ENCODE assay signal across 24 cellular contexts in the genomic region with DNA sequence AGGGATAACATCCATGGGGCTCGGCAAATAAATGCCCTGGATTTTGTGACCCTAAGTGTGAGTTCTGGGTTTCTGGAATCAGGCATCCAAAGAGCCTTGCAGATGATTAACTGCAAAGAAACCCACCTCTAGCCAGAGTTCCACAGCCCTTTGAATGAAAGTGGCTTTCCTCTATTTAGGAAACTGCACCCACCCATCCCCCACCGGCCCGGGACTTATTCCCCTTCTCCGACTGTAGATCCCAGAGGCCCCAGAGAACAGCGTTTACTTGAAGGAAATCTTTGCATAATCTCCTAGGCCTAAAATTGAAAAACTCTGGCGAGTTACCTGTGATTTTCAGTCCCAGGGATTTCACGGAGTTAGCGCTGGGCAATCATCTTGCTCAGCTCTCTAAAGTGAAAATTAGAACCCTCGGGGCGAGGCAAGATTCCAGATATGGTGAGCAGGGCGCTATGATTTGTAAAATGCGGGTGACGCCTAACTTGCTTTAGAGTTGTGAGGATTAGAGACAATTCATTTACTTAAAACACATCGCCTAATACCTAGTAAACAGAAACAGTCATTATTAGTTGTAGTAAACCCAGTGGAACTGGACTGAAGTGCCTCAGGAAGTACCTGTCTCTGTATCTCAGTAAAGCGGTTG. TPM values are rescaled to one million over a fixed set of nuclear protein-coding genes. Genes with fewer than 3 reads are reported as not detected.
DNase-seq lines count a peak whose midpoint lies in the region; ATAC-seq and TF ChIP-seq lines count a peak whose summit lies in the region.
"Had no signal": no experiment of that assay in that cellular context is flagged by ENCODE, and none has a peak within 500 bp of the region (broad histone marks: within the 10 kb centered on the region; RNA-seq: fewer than 3 reads in every experiment).

No MANE protein-coding gene starts in this region.

- no peak overlapping the region for H3K27ac ChIP-seq in CD8-positive, alpha-beta T cell (ENCODE audit: low read depth, low read length)
- H3K27ac ChIP-seq in neural progenitor cell (no peak overlapping the region), gastroesophageal sphincter (no peak overlapping the region)
- H3K27ac ChIP-seq: right lobe of liver had no signal

- DNase-seq in CD8-positive, alpha-beta T cell, result no peak
- peak; percentile 44 for DNase-seq in H7
- no peak for DNase-seq in endothelial cell (ENCODE audit: low spot score)
- peak; percentile 44 for DNase-seq in neural progenitor cell (ENCODE audit: low spot score)
- no peak for DNase-seq in NCI-H774 (lab: John Stamatoyannopoulos, UW)
- no peak for DNase-seq in midbrain (lab: John Stamatoyannopoulos, UW)
- DNase-seq: activated gamma-delta T cell; aorta; GDM1; hypothalamus; NCI-H1436; NCI-H2171; NCI-H69; OCI-M1; SIG-M5; stimulated activated CD4-positive, alpha-beta T cell treated with anti-CD3 and anti-CD28 coated beads, Interleukin-1b, Interleukin-23, amount 100 ng/mL, for 48 hours; substantia nigra had no signal

- peaks cover 29% of the 10 kb centered on the region for H3F3A ChIP-seq in neural progenitor cell (ENCODE audit: low read depth)

- no peaks in the 10 kb centered on the region for H3K79me2 ChIP-seq in neural progenitor cell (ENCODE audit: low read depth)

- no peak overlapping the region for H2AFZ ChIP-seq in neural progenitor cell (replicated peaks)

- no peaks in the 10 kb centered on the region for H3K4me1 ChIP-seq in CD8-positive, alpha-beta T cell (ENCODE audit: insufficient read depth, low read length)
- H3K4me1 ChIP-seq in neural progenitor cell (no peaks in the 10 kb centered on the region), gastroesophageal sphincter (peaks cover 0 to 42% (median 0%) of the 10 kb centered on the region in 3 donors)

- no peak for TF ChIP-seq EP300 in gastroesophageal sphincter (IDR thresholded peaks at IDR 0.05)

- H3K27me3 Mint-ChIP-seq in CD8-positive, alpha-beta T cell (ENCODE audit: low read depth), result peaks cover 72% of the 10 kb centered on the region
- H3K27me3 Mint-ChIP-seq in endothelial cell (ENCODE audit: unreplicated experiment) (peaks cover 46% of the 10 kb centered on the region), neural progenitor cell (ENCODE audit: insufficient read depth, low read depth) (peaks cover 88% of the 10 kb centered on the region)

- peak overlapping the region; percentile 53 for H3K4me2 ChIP-seq in neural progenitor cell

- H3K9me3 ChIP-seq in CD8-positive, alpha-beta T cell (ENCODE audit: low read length), result no peaks in the 10 kb centered on the region
- no peaks in the 10 kb centered on the region for H3K9me3 ChIP-seq in neural progenitor cell (ENCODE audit: low read depth)
- H3K9me3 ChIP-seq in gastroesophageal sphincter, result no peaks in the 10 kb centered on the region
- H3K9me3 ChIP-seq: right lobe of liver had no signal

- no peaks in the 10 kb centered on the region for H3K36me3 ChIP-seq in CD8-positive, alpha-beta T cell (ENCODE audit: insufficient read depth, low read length)
- H3K36me3 ChIP-seq in H7 (replicated peaks; ENCODE audit: control insufficient read depth, insufficient read depth, low read length), result no peaks in the 10 kb centered on the region
- no peaks in the 10 kb centered on the region for H3K36me3 ChIP-seq in neural progenitor cell
- H3K36me3 ChIP-seq in gastroesophageal sphincter, result no peaks in the 10 kb centered on the region
- H3K36me3 ChIP-seq: right lobe of liver had no signal

- H3K9ac ChIP-seq in neural progenitor cell, result no peak overlapping the region

- H3K9me3 Mint-ChIP-seq in CD8-positive, alpha-beta T cell, result no peaks in the 10 kb centered on the region
- H3K9me3 Mint-ChIP-seq in endothelial cell (ENCODE audit: unreplicated experiment) (no peaks in the 10 kb centered on the region), neural progenitor cell (peaks cover 3% of the 10 kb centered on the region)
- H3K9me3 Mint-ChIP-seq: T-helper 1 cell treated with Interleukin-12 subunit alpha and Interleukin-12 subunit beta and Interleukin-4 antibody, amounts not matched to agents 30 μg/mL and 1 μg/mL, for 36 hours had no signal

- TF ChIP-seq POLR2A in gastroesophageal sphincter (IDR thresholded peaks at IDR 0.05), result no peak

- no peak overlapping the region for H3K4me3 ChIP-seq in CD8-positive, alpha-beta T cell (ENCODE audit: low read depth, low read length)
- H3K4me3 ChIP-seq in H7 (ENCODE audit: insufficient read depth, low read depth, low read length), result no peak overlapping the region
- peak overlapping the region; percentile 26 for H3K4me3 ChIP-seq in neural progenitor cell
- no peak overlapping the region for H3K4me3 ChIP-seq in gastroesophageal sphincter
- H3K4me3 ChIP-seq: GM12878, right lobe of liver had no signal

- H3K4me1 Mint-ChIP-seq in CD8-positive, alpha-beta T cell (ENCODE audit: low read depth), result peaks cover 30% of the 10 kb centered on the region
- H3K4me1 Mint-ChIP-seq in endothelial cell (ENCODE audit: unreplicated experiment) (peaks cover 34% of the 10 kb centered on the region), neural progenitor cell (peaks cover 2% of the 10 kb centered on the region)

- H3K36me3 Mint-ChIP-seq in CD8-positive, alpha-beta T cell, result no peaks in the 10 kb centered on the region
- H3K36me3 Mint-ChIP-seq in endothelial cell (ENCODE audit: low read depth, unreplicated experiment), result peaks cover 5% of the 10 kb centered on the region
- no peaks in the 10 kb centered on the region for H3K36me3 Mint-ChIP-seq in neural progenitor cell

- peaks cover 96% of the 10 kb centered on the region for H4K20me1 ChIP-seq in neural progenitor cell (ENCODE audit: low read depth)

- intact Hi-C loops in CD8-positive, alpha-beta T cell (cut with DNase I, micrococcal nuclease), result no loop called here

- H3K27me3 ChIP-seq in CD8-positive, alpha-beta T cell (ENCODE audit: insufficient read depth, low read length), result peaks cover 24% of the 10 kb centered on the region
- H3K27me3 ChIP-seq in H7 (ENCODE audit: control insufficient read depth, insufficient read depth, low read length) (peaks cover 100% of the 10 kb centered on the region), neural progenitor cell (peaks cover 100% of the 10 kb centered on the region), gastroesophageal sphincter (peaks cover 100% of the 10 kb centered on the region)

- WGBS in gastroesophageal sphincter (ENCODE audit: low coverage in 1 of 2), 2 donors, result 10% methylated on average over 15 of the region's 15 CpGs

- no peak for ATAC-seq in CD8-positive, alpha-beta T cell
- ATAC-seq in gastroesophageal sphincter (no peak), GM21381 (IDR thresholded peaks at IDR 0.05; ENCODE audit: unreplicated experiment) (no peak)
- ATAC-seq: GM12878, right lobe of liver had no signal

- no peak overlapping the region for H3K27ac Mint-ChIP-seq in CD8-positive, alpha-beta T cell
- H3K27ac Mint-ChIP-seq in endothelial cell (ENCODE audit: unreplicated experiment), result no peak overlapping the region
- H3K27ac Mint-ChIP-seq in neural progenitor cell, result no peak overlapping the region
- H3K27ac Mint-ChIP-seq: T-helper 1 cell treated with Interleukin-12 subunit alpha and Interleukin-12 subunit beta and Interleukin-4 antibody, amounts not matched to agents 30 μg/mL and 1 μg/mL, for 36 hours had no signal

- TF ChIP-seq CTCF in CD8-positive, alpha-beta T cell (IDR thresholded peaks at IDR 0.05), result no peak
- TF ChIP-seq CTCF in endothelial cell (IDR thresholded peaks at IDR 0.05; ENCODE audit: unreplicated experiment) (no peak), neural progenitor cell (IDR thresholded peaks at IDR 0.05) (no peak), gastroesophageal sphincter (IDR thresholded peaks at IDR 0.05) (no peak)

- CTCF ChIA-PET in CD8-positive, alpha-beta T cell (lab: Charles Lee), result interaction anchor here (2.1 to 8.3 kb wide), 2 partner anchors 151 to 617 kb away, joined by 7 to 89 read pairs; no protein-coding TSS in a partner anchor

- POLR2A ChIA-PET in CD8-positive, alpha-beta T cell (lab: Charles Lee), result no interaction called here

- H3K4me3 Mint-ChIP-seq in CD8-positive, alpha-beta T cell, result peak overlapping the region; percentile 22
- peak overlapping the region; percentile 65 for H3K4me3 Mint-ChIP-seq in endothelial cell (ENCODE audit: unreplicated experiment)
- no peak overlapping the region for H3K4me3 Mint-ChIP-seq in neural progenitor cell
- H3K4me3 Mint-ChIP-seq: T-helper 1 cell treated with Interleukin-12 subunit alpha and Interleukin-12 subunit beta and Interleukin-4 antibody, amounts not matched to agents 30 μg/mL and 1 μg/mL, for 36 hours had no signal

RNA-seq across cellular contexts. Expression of a gene that starts 9.4 kb away (rescaled TPM):
- not detected for total RNA-seq in CD8-positive, alpha-beta T cell
- total RNA-seq in H7 (2014; rRNA removed; shearing (Covaris generic)), result not detected in 2 replicates
- total RNA-seq in endothelial cell (ENCODE audit: unreplicated experiment), result not detected
- not detected in 2 replicates for total RNA-seq in neural progenitor cell (ENCODE audit: low replicate concordance)
- total RNA-seq in gastroesophageal sphincter, result not detected
- total RNA-seq: aorta, chondrocyte, GM12878, osteocyte, right lobe of liver had no signal

RNA-seq across cellular contexts. Expression of a gene that starts 10.0 kb away (rescaled TPM):
- total RNA-seq in CD8-positive, alpha-beta T cell, result not detected
- total RNA-seq in H7 (2014; rRNA removed; shearing (Covaris generic)), result 0.04 TPM in 1 of 2 replicates, not detected in the other
- total RNA-seq in endothelial cell (ENCODE audit: unreplicated experiment), result 0.33 TPM
- total RNA-seq in neural progenitor cell (ENCODE audit: low replicate concordance), result not detected in 2 replicates
- not detected for total RNA-seq in gastroesophageal sphincter
- total RNA-seq: aorta, chondrocyte, osteocyte, right lobe of liver had no signal

RNA-seq across cellular contexts. Expression of a gene that starts 59.3 kb away (rescaled TPM):
- not detected for total RNA-seq in CD8-positive, alpha-beta T cell
- total RNA-seq in H7 (2014; rRNA removed; shearing (Covaris generic)), result not detected in 2 replicates
- 0.59 TPM for total RNA-seq in endothelial cell (ENCODE audit: unreplicated experiment)
- total RNA-seq in neural progenitor cell (ENCODE audit: low replicate concordance), result not detected in 2 replicates
- total RNA-seq in gastroesophageal sphincter, result not detected
- total RNA-seq: aorta, chondrocyte, GM12878, osteocyte had no signal

Comparison
In these comparisons a context has a peak if more than half of its experiments do, and no peak if none do; other contexts are left out.
1. DNase-seq: peak in H7 (single experiment) and neural progenitor cell (single experiment); none in CD8-positive, alpha-beta T cell (0 of 7), endothelial cell (single experiment), NCI-H774 (single experiment) and midbrain (single experiment).